In genomic region chr6:83185096-83185495, GRCh38 we compare ENCODE assay signal across 20 cellular contexts.
"Had no signal": no experiment of that assay in that cellular context is flagged by ENCODE, and none has a peak within 500 bp of the region (broad histone marks: within the 10 kb centered on the region; RNA-seq: fewer than 3 reads in every experiment).

No MANE protein-coding gene starts in this region.

- H3K9me3 ChIP-seq: ascending aorta had no signal

- ATAC-seq: activated CD4-positive, CD25-positive, alpha-beta regulatory T cell treated with anti-CD3 and anti-CD28 coated beads, Interleukin-2, amount 50 U/mL, for 24 hours; left lobe of liver had no signal

- DNase-seq: activated CD4-positive, alpha-beta T cell treated with anti-CD3 and anti-CD28 coated beads, Interleukin-2, amount 10 ng/mL, durations not matched to agents 7 days and 5 days; activated CD8-positive, alpha-beta memory T cell treated with anti-CD3 and anti-CD28 coated beads, Interleukin-2, amount 50 U/mL, for 4 hours; activated effector memory CD4-positive, alpha-beta T cell treated with anti-CD3 and anti-CD28 coated beads, Interleukin-2, amount 50 U/mL, for 16 hours; activated T-cell treated with anti-CD3 and anti-CD28 coated beads, Interleukin-2, amount 50 U/mL, for 48 hours; dermis blood vessel endothelial cell; effector memory CD4-positive, alpha-beta T cell; foreskin melanocyte; hypothalamus; islet precursor cell; stimulated activated CD4-positive, alpha-beta T cell treated with anti-CD3 and anti-CD28 coated beads, Interleukin-15, amount 100 ng/mL, for 24 hours; stimulated activated CD4-positive, alpha-beta T cell treated with anti-CD3 and anti-CD28 coated beads, Interleukin-2, amount 100 ng/mL, for 48 hours; T1000 had no signal

- H3K4me1 ChIP-seq: ascending aorta had no signal

- H3K27ac Mint-ChIP-seq: activated CD4-positive, alpha-beta T cell treated with anti-CD3 and anti-CD28 coated beads, Interleukin-2, amount 10 ng/mL, durations not matched to agents 7 days and 5 days; progenitor cell of endocrine pancreas had no signal

- H3K27me3 Mint-ChIP-seq: activated CD4-positive, alpha-beta T cell treated with anti-CD3 and anti-CD28 coated beads, Interleukin-2, amount 10 ng/mL, durations not matched to agents 7 days and 5 days; activated naive CD4-positive, alpha-beta T cell treated with anti-CD3 and anti-CD28 coated beads, Interleukin-2, amount 50 U/mL, for 24 hours; progenitor cell of endocrine pancreas had no signal

- H3K4me3 Mint-ChIP-seq: activated CD4-positive, alpha-beta T cell treated with anti-CD3 and anti-CD28 coated beads, Interleukin-2, amount 10 ng/mL, durations not matched to agents 7 days and 5 days; activated naive CD4-positive, alpha-beta T cell treated with anti-CD3 and anti-CD28 coated beads, Interleukin-2, amount 50 U/mL, for 24 hours; neural crest cell had no signal

- H3K27ac ChIP-seq: ascending aorta, skin epidermis had no signal

- H3K9me3 Mint-ChIP-seq: activated CD4-positive, alpha-beta T cell treated with anti-CD3 and anti-CD28 coated beads, Interleukin-2, amount 10 ng/mL, durations not matched to agents 7 days and 5 days; activated naive CD4-positive, alpha-beta T cell treated with anti-CD3 and anti-CD28 coated beads, Interleukin-2, amount 50 U/mL, for 24 hours; neural crest cell had no signal

- H3K27me3 ChIP-seq: ascending aorta had no signal

- H3K4me3 ChIP-seq: ascending aorta, lung, skin epidermis had no signal
